In genomic region chr10:79051766-79052165, GRCh38 we compare ENCODE assay signal across 15 cellular contexts. TPM values are rescaled to one million over a fixed set of nuclear protein-coding genes. Genes with fewer than 3 reads are reported as not detected.
DNase-seq lines count a peak whose midpoint lies in the region; ATAC-seq, FAIRE-seq and TF ChIP-seq lines count a peak whose summit lies in the region.
"Had no signal": no experiment of that assay in that cellular context is flagged by ENCODE, and none has a peak within 500 bp of the region (broad histone marks: within the 10 kb centered on the region; RNA-seq: fewer than 3 reads in every experiment).

No MANE protein-coding gene starts in this region.

- H3K27ac Mint-ChIP-seq in Caco-2 (ENCODE audit: unreplicated experiment), result peak overlapping the region; percentile 62
- H3K27ac Mint-ChIP-seq: nephron progenitor cell had no signal

- H3K36me3 ChIP-seq in Caco-2 (ENCODE audit: control insufficient read depth, insufficient read depth, low read length) (no peaks in the 10 kb centered on the region), lower lobe of right lung (no peaks in the 10 kb centered on the region), sigmoid colon (no peaks in the 10 kb centered on the region)
- H3K36me3 ChIP-seq: esophagus muscularis mucosa had no signal

- TF ChIP-seq CTCF in Caco-2 (IDR thresholded peaks at IDR 0.05; ENCODE audit: insufficient read depth in 1 of 2, low read depth in 1 of 2, low read length in 1 of 2, severe bottlenecking in 1 of 2, unreplicated experiment in 1 of 2) (no peak), VCaP (conservative IDR thresholded peaks at IDR 0.05) (no peak), lower lobe of right lung (IDR thresholded peaks at IDR 0.05) (no peak), sigmoid colon (IDR thresholded peaks at IDR 0.05) (no peak)

- H3K9me3 ChIP-seq in Caco-2, result no peaks in the 10 kb centered on the region
- H3K9me3 ChIP-seq in lower lobe of right lung, result no peaks in the 10 kb centered on the region
- no peaks in the 10 kb centered on the region for H3K9me3 ChIP-seq in sigmoid colon
- H3K9me3 ChIP-seq: esophagus muscularis mucosa had no signal

- 84 to 86% methylated on average over 14 of the region's 14 CpGs for WGBS in sigmoid colon, 2 donors

- no peaks in the 10 kb centered on the region for H3K9me3 Mint-ChIP-seq in Caco-2 (ENCODE audit: unreplicated experiment)
- H3K9me3 Mint-ChIP-seq: nephron progenitor cell had no signal

- intact Hi-C loops in Caco-2 (cut with micrococcal nuclease; ENCODE audit: unreplicated experiment), result loop anchor here (1.0 to 10.0 kb wide), 2 partner anchors 8 to 1007 kb away; no protein-coding TSS in a partner anchor
- intact Hi-C loops in lower lobe of right lung (cut with DNase I), result no loop called here
- intact Hi-C loops in sigmoid colon (cut with DNase I), result no loop called here

- no peak for TF ChIP-seq POLR2A in sigmoid colon (IDR thresholded peaks at IDR 0.05)

- CTCF ChIA-PET in Caco-2 (lab: Charles Lee), result interaction anchor here (0.7 to 1.5 kb wide), 6 partner anchors 15 to 509 kb away, joined by 3 to 7 read pairs (median 3); no protein-coding TSS in a partner anchor

- peaks cover 20% of the 10 kb centered on the region for H3K4me1 Mint-ChIP-seq in Caco-2 (ENCODE audit: low read depth, unreplicated experiment)

- H3K36me3 Mint-ChIP-seq in Caco-2 (ENCODE audit: insufficient read depth, unreplicated experiment), result no peaks in the 10 kb centered on the region

- no TSS peak for BruUV-seq in Caco-2 (replicated peaks; lab: Mats Ljungman, UMichigan)

- H3K27me3 ChIP-seq in Caco-2 (replicated peaks; ENCODE audit: control insufficient read depth, insufficient read depth, low read length) (no peaks in the 10 kb centered on the region), lower lobe of right lung (ENCODE audit: low read depth) (no peaks in the 10 kb centered on the region), sigmoid colon (no peaks in the 10 kb centered on the region)
- H3K27me3 ChIP-seq: dorsolateral prefrontal cortex, esophagus muscularis mucosa had no signal

- peak overlapping the region; percentile 33 for H3K27ac ChIP-seq in VCaP
- H3K27ac ChIP-seq in lower lobe of right lung, result no peak overlapping the region
- no peak overlapping the region for H3K27ac ChIP-seq in sigmoid colon
- H3K27ac ChIP-seq: dorsolateral prefrontal cortex, esophagus muscularis mucosa had no signal

- no peak for TF ChIP-seq EP300 in sigmoid colon (IDR thresholded peaks at IDR 0.05)

- no peak for FAIRE-seq in GM19239 (lab: Jason Lieb, UNC)

- DNase-seq in Caco-2 (peak in 1 of 2 experiments; percentile 18), lower lobe of right lung (peak; percentile 33), sigmoid colon (peak; percentile 64), GM19239 (ENCODE audit: insufficient read length, low spot score) (no peak), islet precursor cell (no peak), CD1c-positive myeloid dendritic cell (ENCODE audit: extremely low spot score) (no peak)
- DNase-seq: activated T-cell treated with anti-CD3 and anti-CD28 coated beads for 4 hours; AML-193; KBM-7; mammary epithelial cell; stimulated activated CD4-positive, alpha-beta T cell treated with anti-CD3 and anti-CD28 coated beads, Interleukin-2, amount 100 ng/mL, for 24 hours had no signal

- H3K4me3 ChIP-seq in Caco-2 (ENCODE audit: low read depth, low read length), result no peak overlapping the region
- no peak overlapping the region for H3K4me3 ChIP-seq in lower lobe of right lung
- no peak overlapping the region for H3K4me3 ChIP-seq in sigmoid colon
- H3K4me3 ChIP-seq: dorsolateral prefrontal cortex, esophagus muscularis mucosa had no signal

- no peaks in the 10 kb centered on the region for H3K27me3 Mint-ChIP-seq in Caco-2 (ENCODE audit: insufficient read depth, unreplicated experiment)

- peaks cover 55% of the 10 kb centered on the region for H3K4me1 ChIP-seq in Caco-2
- H3K4me1 ChIP-seq in lower lobe of right lung, result peaks cover 60% of the 10 kb centered on the region
- H3K4me1 ChIP-seq in sigmoid colon, result peaks cover 0 to 5% (median 0%) of the 10 kb centered on the region in 4 donors

- no peak overlapping the region for H3K4me3 Mint-ChIP-seq in Caco-2 (ENCODE audit: unreplicated experiment)
- H3K4me3 Mint-ChIP-seq: nephron progenitor cell had no signal

- ATAC-seq in lower lobe of right lung, result no peak

- POLR2A ChIA-PET in Caco-2 (lab: Charles Lee), result no interaction called here

RNA-seq across cellular contexts. Expression of gene ZMIZ1, which starts 17.0 kb away (rescaled TPM):
- total RNA-seq in Caco-2 (2022) (42.3 and 43.7 TPM in 2 replicates), lower lobe of right lung (102 TPM), sigmoid colon (10 to 100 TPM; 26.5 to 49.3 (median 37.5) TPM)
- 10 to 100 TPM; 17.4 to 31.5 (median 25.4) TPM for polyA plus RNA-seq in sigmoid colon

Comparison
In these comparisons a context has a peak if more than half of its experiments do, and no peak if none do; other contexts are left out.
1. DNase-seq: peak in lower lobe of right lung (single experiment) and sigmoid colon (single experiment); none in GM19239 (single experiment), islet precursor cell (single experiment) and CD1c-positive myeloid dendritic cell (single experiment).